In the genomic region with DNA sequence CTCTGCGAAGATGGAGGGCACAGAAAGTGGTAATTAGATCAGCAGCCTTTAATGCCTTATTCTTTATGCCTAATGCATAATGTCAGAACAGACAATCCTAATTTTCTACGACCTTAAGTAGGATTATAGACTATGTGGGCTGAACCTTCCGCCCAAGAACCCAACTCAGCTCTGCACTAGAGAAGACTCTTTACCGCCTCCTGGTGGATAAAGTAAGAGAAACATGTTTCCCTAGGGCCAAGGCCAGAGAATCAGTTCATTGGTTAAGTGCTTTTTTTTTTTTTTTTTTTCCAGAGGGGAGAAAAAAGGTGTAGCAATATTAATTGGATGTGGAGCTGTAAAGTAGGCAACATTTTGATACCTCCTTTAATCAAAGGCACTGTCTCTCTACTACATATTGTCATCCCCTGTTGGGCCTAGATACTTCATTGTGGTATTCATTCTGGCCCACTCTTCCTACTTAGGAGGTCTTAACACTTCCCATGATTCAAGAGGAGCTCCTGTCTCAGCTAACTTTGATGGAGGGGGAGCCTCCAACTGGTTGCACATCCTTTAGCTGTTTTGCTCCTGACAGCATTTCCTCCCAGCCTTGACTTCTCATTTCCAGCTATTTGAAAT, we compare ENCODE assay signal across 8 cellular contexts.
A peak's percentile ranks its signal among the peaks of the same experiment; 100 is the strongest.
DNase-seq lines count a peak whose midpoint lies in the region; ATAC-seq and TF ChIP-seq lines count a peak whose summit lies in the region.

No MANE protein-coding gene starts in this region.

- H2AFZ ChIP-seq in OCI-LY1 (ENCODE audit: low read length): no peak overlapping the region

- H3K79me2 ChIP-seq in OCI-LY1 (ENCODE audit: insufficient read depth, low read length): no peaks in the 10 kb centered on the region

- H3K4me2 ChIP-seq in OCI-LY1 (ENCODE audit: low read length): no peak overlapping the region

- no peak overlapping the region for H3K4me3 ChIP-seq in AG09309 (ENCODE audit: control insufficient read depth, low read depth, low read length)
- H3K4me3 ChIP-seq in OCI-LY1 (ENCODE audit: low read depth, low read length, poor library complexity, severe bottlenecking): no peak overlapping the region
- H3K4me3 ChIP-seq in upper lobe of left lung: no peak overlapping the region

- WGBS in upper lobe of left lung, 2 donors: 62 to 65% methylated on average over 4 of the region's 4 CpGs

- H3K36me3 ChIP-seq in OCI-LY1 (ENCODE audit: insufficient read depth, low read length) (no peaks in the 10 kb centered on the region), upper lobe of left lung (no peaks in the 10 kb centered on the region)

- TF ChIP-seq EP300 in upper lobe of left lung (IDR thresholded peaks at IDR 0.05): no peak

- H4K20me1 ChIP-seq in OCI-LY1 (ENCODE audit: insufficient read depth, low read length): no peaks in the 10 kb centered on the region

- ATAC-seq in GM18502 (IDR thresholded peaks at IDR 0.05; ENCODE audit: poor library complexity, unreplicated experiment) (no peak), GM21515 (IDR thresholded peaks at IDR 0.05; ENCODE audit: unreplicated experiment) (no peak), GM19324 (IDR thresholded peaks at IDR 0.05; ENCODE audit: low FRiP score, unreplicated experiment) (no peak), upper lobe of left lung (ENCODE audit: low FRiP score in 2 of 2) (no peak)

- no peaks in the 10 kb centered on the region for H3K9me2 ChIP-seq in OCI-LY1 (ENCODE audit: low read depth, low read length)

- H3K27ac ChIP-seq in OCI-LY1 (ENCODE audit: low read depth, low read length, poor library complexity, severe bottlenecking) (no peak overlapping the region), upper lobe of left lung (no peak overlapping the region)

- no peak overlapping the region for H3K9ac ChIP-seq in OCI-LY1 (ENCODE audit: low read length)

- H3K9me3 ChIP-seq in OCI-LY1 (ENCODE audit: low read length) (no peaks in the 10 kb centered on the region), upper lobe of left lung (no peaks in the 10 kb centered on the region)

- no peak for TF ChIP-seq POLR2A in upper lobe of left lung (IDR thresholded peaks at IDR 0.05)

- H3K27me3 ChIP-seq in OCI-LY1 (ENCODE audit: insufficient read depth, low read length) (no peaks in the 10 kb centered on the region), upper lobe of left lung (no peaks in the 10 kb centered on the region)

- peak; percentile 42 for TF ChIP-seq CTCF in AG09309 (IDR thresholded peaks at IDR 0.05; ENCODE audit: control insufficient read depth, insufficient read depth, low read depth, low read length, missing control alignments)
- TF ChIP-seq CTCF in OCI-LY1 (IDR thresholded peaks at IDR 0.05; ENCODE audit: low read length): peak; percentile 87
- TF ChIP-seq CTCF in upper lobe of left lung (IDR thresholded peaks at IDR 0.05): peak in 2 of 6 experiments; percentile 8 to 21

- no peaks in the 10 kb centered on the region for H3K4me1 ChIP-seq in OCI-LY1 (ENCODE audit: insufficient read depth, low read length, severe bottlenecking)
- no peaks in the 10 kb centered on the region for H3K4me1 ChIP-seq in upper lobe of left lung

- H3F3A ChIP-seq in OCI-LY1 (ENCODE audit: insufficient read depth, low read length): no peaks in the 10 kb centered on the region

- DNase-seq in AG09309 (ENCODE audit: low read depth): no peak
- DNase-seq in GM04503 (ENCODE audit: low read depth): peak; percentile 1
- DNase-seq in foreskin melanocyte: peak; percentile 8
- no peak for DNase-seq in upper lobe of left lung

Comparison
In these comparisons a context has a peak if more than half of its experiments do, and no peak if none do; other contexts are left out.
1. DNase-seq: peak in GM04503 (single experiment) and foreskin melanocyte (single experiment); none in AG09309 (single experiment) and upper lobe of left lung (0 of 2).